In genomic region chr3:145721815-145722214, GRCh38 we compare ENCODE assay signal across 19 cellular contexts.
"Had no signal": no experiment of that assay in that cellular context is flagged by ENCODE, and none has a peak within 500 bp of the region (broad histone marks: within the 10 kb centered on the region; RNA-seq: fewer than 3 reads in every experiment).

No MANE protein-coding gene starts in this region.

- H2AFZ ChIP-seq: parathyroid adenoma had no signal

- H3K4me1 ChIP-seq: lower lobe of right lung, parathyroid adenoma, right lobe of liver, stomach, thyroid gland, vagina had no signal

- H3K79me2 ChIP-seq: parathyroid adenoma had no signal

- H3K9ac ChIP-seq: parathyroid adenoma had no signal

- H3K9me3 ChIP-seq: lower lobe of right lung, right lobe of liver, stomach, thyroid gland, vagina had no signal

- H3K36me3 Mint-ChIP-seq: natural killer cell had no signal

- H3K4me1 Mint-ChIP-seq: natural killer cell had no signal

- ATAC-seq: left ventricle myocardium superior, lower lobe of right lung, natural killer cell, right lobe of liver had no signal

- H3K27me3 ChIP-seq: dorsolateral prefrontal cortex, right lobe of liver, stomach, thyroid gland, vagina had no signal

- H3K27me3 Mint-ChIP-seq: progenitor cell of endocrine pancreas had no signal

- H3K27ac Mint-ChIP-seq: natural killer cell, progenitor cell of endocrine pancreas had no signal

- H3K36me3 ChIP-seq: lower lobe of right lung, stomach, thyroid gland, vagina had no signal

- H3K4me3 ChIP-seq: dorsolateral prefrontal cortex, lower lobe of right lung, right lobe of liver, stomach, thyroid gland, vagina had no signal

- H3K27ac ChIP-seq: dorsolateral prefrontal cortex, lower lobe of right lung, parathyroid adenoma, right lobe of liver, stomach, thyroid gland, vagina had no signal

- H3K4me3 Mint-ChIP-seq: natural killer cell had no signal

- DNase-seq: dorsolateral prefrontal cortex; effector CD4-positive, alpha-beta T cell; hypothalamus; left ventricle myocardium superior; lower lobe of right lung; natural killer cell; right lobe of liver; small intestine; stimulated activated CD4-positive, alpha-beta T cell treated with anti-CD3 and anti-CD28 coated beads, Interleukin-12 subunit alpha, Interleukin-12 subunit beta, amount 100 ng/mL, for 4 hours; stimulated activated CD4-positive, alpha-beta T cell treated with anti-CD3 and anti-CD28 coated beads, Interleukin-1b, Interleukin-23, amount 100 ng/mL, for 48 hours; stimulated activated CD4-positive, alpha-beta T cell treated with anti-CD3 and anti-CD28 coated beads, Interleukin-4, amount 100 ng/mL, for 1 hour; stimulated activated CD8-positive, alpha-beta memory T cell treated with anti-CD3 and anti-CD28 coated beads, Interleukin-4, amount 100 ng/mL, for 48 hours; stimulated activated naive CD4-positive, alpha-beta T cell treated with Interleukin-2 at 50 U/mL for 16 hours; stomach; thyroid gland; trophoblast cell had no signal
